30 cellular contexts compared by ENCODE assay signal in genomic region chr1:2046953-2047748, GRCh38. TPM values are rescaled to one million over a fixed set of nuclear protein-coding genes. Genes with fewer than 3 reads are reported as not detected.
DNase-seq lines count a peak whose midpoint lies in the region; ATAC-seq and TF ChIP-seq lines count a peak whose summit lies in the region.
"Had no signal": no experiment of that assay in that cellular context is flagged by ENCODE, and none has a peak within 500 bp of the region (broad histone marks: within the 10 kb centered on the region; RNA-seq: fewer than 3 reads in every experiment).

No MANE protein-coding gene starts in this region.

- H3K27ac Mint-ChIP-seq in endodermal cell: no peak overlapping the region
- H3K27ac Mint-ChIP-seq: activated CD4-positive, alpha-beta memory T cell treated with anti-CD3 and anti-CD28 coated beads for 36 hours; activated naive CD8-positive, alpha-beta T cell treated with anti-CD3 and anti-CD28 coated beads, Interleukin-2, amount 50 U/mL, for 24 hours; dendritic cell treated with granulocyte-macrophage colony-stimulating factor and Interleukin-4, amounts not matched to agents 40 ng/mL and 50 ng/mL, for 4 days; memory B cell; stimulated activated naive CD8-positive, alpha-beta T cell treated with anti-CD3 and anti-CD28 coated beads, Interleukin-15, amount 100 ng/mL, for 72 hours; T-helper 1 cell treated with Interleukin-12 subunit alpha and Interleukin-12 subunit beta and Interleukin-4 antibody, amounts not matched to agents 30 μg/mL and 1 μg/mL, for 36 hours had no signal

- no peaks in the 10 kb centered on the region for H3K36me3 ChIP-seq in HUES6 (ENCODE audit: control insufficient read depth, insufficient read depth, low read length)
- H3K36me3 ChIP-seq in endodermal cell (ENCODE audit: control insufficient read depth, insufficient read depth, low read length): no peaks in the 10 kb centered on the region
- no peaks in the 10 kb centered on the region for H3K36me3 ChIP-seq in mesendoderm (ENCODE audit: control insufficient read depth, insufficient read depth, low read length)
- H3K36me3 ChIP-seq: esophagus squamous epithelium, heart left ventricle, thoracic aorta had no signal

- H3K27me3 ChIP-seq in HUES6 (ENCODE audit: control insufficient read depth, insufficient read depth, low read length) (peaks cover 57% of the 10 kb centered on the region), endodermal cell (ENCODE audit: control insufficient read depth, insufficient read depth, low read length, poor library complexity, severe bottlenecking) (peaks cover 16% of the 10 kb centered on the region), mesendoderm (ENCODE audit: insufficient read depth, low read length, poor library complexity) (no peaks in the 10 kb centered on the region)
- H3K27me3 ChIP-seq: foreskin keratinocyte had no signal

- peaks cover 10% of the 10 kb centered on the region for H3K27me3 Mint-ChIP-seq in endodermal cell (ENCODE audit: insufficient read depth)
- H3K27me3 Mint-ChIP-seq: central memory CD8-positive, alpha-beta T cell had no signal

- H3K9ac ChIP-seq in HUES6 (ENCODE audit: low read length): peak overlapping the region; percentile 7
- H3K9ac ChIP-seq in endodermal cell (ENCODE audit: extremely low read depth, low read length, poor library complexity, severe bottlenecking): no peak overlapping the region
- H3K9ac ChIP-seq in mesendoderm (ENCODE audit: low read length): no peak overlapping the region

- no peaks in the 10 kb centered on the region for H3K79me2 ChIP-seq in mesendoderm (ENCODE audit: control insufficient read depth, insufficient read depth, low read length)

- no peak overlapping the region for H3K27ac ChIP-seq in HUES6 (ENCODE audit: low read depth, low read length)
- H3K27ac ChIP-seq in endodermal cell (ENCODE audit: low read depth, low read length): no peak overlapping the region
- H3K27ac ChIP-seq in mesendoderm (ENCODE audit: low read depth, low read length): no peak overlapping the region
- H3K27ac ChIP-seq: C4-2B, foreskin keratinocyte, heart left ventricle, thoracic aorta had no signal

- peak overlapping the region; percentile 34 for H3K56ac ChIP-seq in mesendoderm (ENCODE audit: low read length)

- H3K18ac ChIP-seq in mesendoderm (ENCODE audit: low read length): no peak overlapping the region

- H3K4ac ChIP-seq in mesendoderm (ENCODE audit: low read depth, low read length): no peak overlapping the region

- no peak overlapping the region for H3K4me3 Mint-ChIP-seq in endodermal cell
- H3K4me3 Mint-ChIP-seq: activated CD4-positive, alpha-beta memory T cell treated with anti-CD3 and anti-CD28 coated beads for 36 hours; activated naive CD8-positive, alpha-beta T cell treated with anti-CD3 and anti-CD28 coated beads, Interleukin-2, amount 50 U/mL, for 24 hours; dendritic cell treated with granulocyte-macrophage colony-stimulating factor and Interleukin-4, amounts not matched to agents 40 ng/mL and 50 ng/mL, for 4 days; stimulated activated naive CD8-positive, alpha-beta T cell treated with anti-CD3 and anti-CD28 coated beads, Interleukin-15, amount 100 ng/mL, for 72 hours; T-helper 1 cell treated with Interleukin-12 subunit alpha and Interleukin-12 subunit beta and Interleukin-4 antibody, amounts not matched to agents 30 μg/mL and 1 μg/mL, for 36 hours had no signal

- H2BK5ac ChIP-seq in mesendoderm (ENCODE audit: low read length): no peak overlapping the region

- no peaks in the 10 kb centered on the region for H3K9me3 Mint-ChIP-seq in endodermal cell
- H3K9me3 Mint-ChIP-seq: activated CD4-positive, alpha-beta memory T cell treated with anti-CD3 and anti-CD28 coated beads for 36 hours; activated naive CD8-positive, alpha-beta T cell treated with anti-CD3 and anti-CD28 coated beads, Interleukin-2, amount 50 U/mL, for 24 hours; central memory CD8-positive, alpha-beta T cell; dendritic cell treated with granulocyte-macrophage colony-stimulating factor and Interleukin-4, amounts not matched to agents 40 ng/mL and 50 ng/mL, for 4 days; memory B cell; stimulated activated naive CD8-positive, alpha-beta T cell treated with anti-CD3 and anti-CD28 coated beads, Interleukin-15, amount 100 ng/mL, for 72 hours; T-helper 1 cell treated with Interleukin-12 subunit alpha and Interleukin-12 subunit beta and Interleukin-4 antibody, amounts not matched to agents 30 μg/mL and 1 μg/mL, for 36 hours had no signal

- peaks cover 5% of the 10 kb centered on the region for H3K4me1 Mint-ChIP-seq in endodermal cell

- H3K4me2 ChIP-seq in mesendoderm (ENCODE audit: low read length): no peak overlapping the region

- TF ChIP-seq CTCF in endodermal cell (conservative IDR thresholded peaks at IDR 0.05): no peak

- H3K4me1 ChIP-seq in HUES6 (ENCODE audit: control insufficient read depth, insufficient read depth, low read length) (peaks cover 38% of the 10 kb centered on the region), endodermal cell (ENCODE audit: control insufficient read depth, insufficient read depth, low read length) (peaks cover 5% of the 10 kb centered on the region), mesendoderm (ENCODE audit: control insufficient read depth, low read depth, low read length) (no peaks in the 10 kb centered on the region)
- H3K4me1 ChIP-seq: foreskin keratinocyte had no signal

- H3K9me3 ChIP-seq in HUES6 (ENCODE audit: control insufficient read depth, insufficient read depth, low read depth, low read length): no peaks in the 10 kb centered on the region
- no peaks in the 10 kb centered on the region for H3K9me3 ChIP-seq in endodermal cell (ENCODE audit: control insufficient read depth, low read length)
- H3K9me3 ChIP-seq: esophagus squamous epithelium, heart left ventricle, thoracic aorta had no signal

- H2BK120ac ChIP-seq in mesendoderm (ENCODE audit: low read depth, low read length): no peak overlapping the region

- H3K36me3 Mint-ChIP-seq in endodermal cell (ENCODE audit: low read depth): no peaks in the 10 kb centered on the region
- H3K36me3 Mint-ChIP-seq: activated CD4-positive, alpha-beta memory T cell treated with anti-CD3 and anti-CD28 coated beads for 36 hours; memory B cell had no signal

- H4K8ac ChIP-seq in mesendoderm (ENCODE audit: low read depth, low read length): no peak overlapping the region

- no peaks in the 10 kb centered on the region for H3K79me1 ChIP-seq in mesendoderm (ENCODE audit: low read length)

- H3K4me3 ChIP-seq in HUES6 (ENCODE audit: low read depth, low read length) (peak overlapping the region; percentile 48), endodermal cell (ENCODE audit: low read length) (no peak overlapping the region), mesendoderm (ENCODE audit: low read length) (no peak overlapping the region)
- H3K4me3 ChIP-seq: esophagus squamous epithelium, heart left ventricle, thoracic aorta had no signal

- WGBS in endodermal cell (ENCODE audit: insufficient coverage in 1 of 2, insufficient read length in 1 of 2), 2 experiments: 45 to 53% methylated on average over 12 to 25 of the region's 25 CpGs
- no CpG with 5 or more reads among the region's 25 CpGs for WGBS in mesendoderm (ENCODE audit: extremely low coverage, insufficient coverage, low lambda C conversion rate)

- H2BK15ac ChIP-seq in mesendoderm (replicated peaks; ENCODE audit: low read depth): no peak overlapping the region

- DNase-seq in endodermal cell: peak; percentile 74
- peak; percentile 27 for DNase-seq in mesendoderm
- no peak for DNase-seq in UCSD-AML1 (lab: John Stamatoyannopoulos, UW; ENCODE audit: unreplicated experiment)
- DNase-seq in Ammon's horn (ENCODE audit: low spot score): no peak
- DNase-seq in NOMO-1 treated with DMSO at 0.1 percent for 48 hours (lab: John Stamatoyannopoulos, UW; ENCODE audit: unreplicated experiment): no peak
- DNase-seq: activated CD4-positive, alpha-beta T cell treated with anti-CD3 and anti-CD28 coated beads for 1 hour; COR-L47; esophagus squamous epithelium; KG1; NCI-H1092 treated with DMSO at 0.1 percent for 48 hours; NCI-H1694 treated with DMSO at 0.1 percent for 48 hours; NCI-H2171 had no signal

- H2AK5ac ChIP-seq in mesendoderm (ENCODE audit: low read length): no peak overlapping the region

- no peak overlapping the region for H3K23ac ChIP-seq in mesendoderm (ENCODE audit: low read length)

- H4K5ac ChIP-seq in mesendoderm (ENCODE audit: low read length): no peak overlapping the region

- ATAC-seq in HG03025 (IDR thresholded peaks at IDR 0.05; ENCODE audit: low FRiP score, unreplicated experiment): no peak
- ATAC-seq: activated naive CD8-positive, alpha-beta T cell treated with anti-CD3 and anti-CD28 coated beads, Interleukin-2, amount 50 U/mL, for 24 hours; foreskin keratinocyte; stimulated activated naive CD8-positive, alpha-beta T cell treated with anti-CD3 and anti-CD28 coated beads, Interleukin-15, amount 100 ng/mL, for 72 hours had no signal

RNA-seq across cellular contexts. Expression of gene PRKCZ, which starts 3.1 kb away (rescaled TPM):
- total RNA-seq in endodermal cell: 10 to 100 TPM; 49.9 to 68.5 TPM
- polyA plus RNA-seq in endodermal cell (2013, experiment 1 of 2): 18.0 TPM
- 17.8 TPM for polyA plus RNA-seq in endodermal cell (2013, experiment 2 of 2)
- 19.4 TPM for polyA plus RNA-seq in mesendoderm (2013, experiment 1 of 2)
- 19.8 TPM for polyA plus RNA-seq in mesendoderm (2013, experiment 2 of 2)

RNA-seq across cellular contexts. Expression of gene GABRD, which starts 28.0 kb away (rescaled TPM):
- not detected for total RNA-seq in endodermal cell
- 1.1 TPM for polyA plus RNA-seq in endodermal cell (2013, experiment 1 of 2)
- polyA plus RNA-seq in endodermal cell (2013, experiment 2 of 2): 1.2 TPM
- 0.07 TPM for polyA plus RNA-seq in mesendoderm (2013, experiment 1 of 2)
- polyA plus RNA-seq in mesendoderm (2013, experiment 2 of 2): 0.13 TPM
- total RNA-seq: activated CD4-positive, alpha-beta memory T cell treated with anti-CD3 and anti-CD28 coated beads for 36 hours; foreskin keratinocyte; HT-29; MCF 10A; myocyte; sciatic nerve; thoracic aorta had no signal
- polyA plus RNA-seq: foreskin keratinocyte had no signal

RNA-seq across cellular contexts. Expression of gene CFAP74, which starts 43.6 kb away (rescaled TPM):
- under 1 TPM; 0.58 to 0.75 TPM for total RNA-seq in endodermal cell
- 1.4 TPM for polyA plus RNA-seq in endodermal cell (2013, experiment 1 of 2)
- polyA plus RNA-seq in endodermal cell (2013, experiment 2 of 2): 0.79 TPM
- 0.03 TPM for polyA plus RNA-seq in mesendoderm (2013, experiment 1 of 2)
- polyA plus RNA-seq in mesendoderm (2013, experiment 2 of 2): 0.06 TPM
- total RNA-seq: activated CD4-positive, alpha-beta memory T cell treated with anti-CD3 and anti-CD28 coated beads for 36 hours; esophagus squamous epithelium; HT-29; MCF 10A; myocyte; posterior vena cava; thoracic aorta had no signal

Comparison
In these comparisons a context has a peak if more than half of its experiments do, and no peak if none do; other contexts are left out.
1. DNase-seq: peak in endodermal cell (single experiment) and mesendoderm (single experiment); none in UCSD-AML1 (single experiment), Ammon's horn (single experiment) and NOMO-1 treated with DMSO at 0.1 percent for 48 hours (single experiment).